ENCODE assay signal across 22 cellular contexts in genomic region chr2:98180456-98180855, GRCh38.
"Had no signal": no experiment of that assay in that cellular context is flagged by ENCODE, and none has a peak within 500 bp of the region (broad histone marks: within the 10 kb centered on the region; RNA-seq: fewer than 3 reads in every experiment).

No MANE protein-coding gene starts in this region.

- FAIRE-seq: astrocyte had no signal

- ATAC-seq: gastroesophageal sphincter, heart right ventricle, mucosa of descending colon had no signal

- H3K4me3 ChIP-seq: gastroesophageal sphincter, heart right ventricle, mucosa of descending colon, prostate gland, right atrium auricular region, thyroid gland had no signal

- H3K4me1 ChIP-seq: gastroesophageal sphincter, heart right ventricle, prostate gland, right atrium auricular region, thyroid gland had no signal

- DNase-seq: activated CD4-positive, CD25-positive, alpha-beta regulatory T cell treated with anti-CD3 and anti-CD28 coated beads, Interleukin-2, amount 50 U/mL, for 72 hours; activated CD8-positive, alpha-beta memory T cell treated with anti-CD3 and anti-CD28 coated beads for 24 hours; activated CD8-positive, alpha-beta memory T cell treated with anti-CD3 and anti-CD28 coated beads, Interleukin-2, amount 50 U/mL, for 48 hours; activated effector memory CD4-positive, alpha-beta T cell treated with Interleukin-2 at 50 U/mL for 16 hours; activated naive CD4-positive, alpha-beta T cell treated with anti-CD3 and anti-CD28 coated beads, Interleukin-2, amount 50 U/mL, for 16 hours; activated T-cell treated with anti-CD3 and anti-CD28 coated beads, Interleukin-2, amount 50 U/mL, for 48 hours; effector CD8-positive, alpha-beta T cell; heart right ventricle; kidney glomerular epithelial cell; mesenchymal stem cell; mucosa of descending colon; naive B cell; stimulated activated CD4-positive, alpha-beta T cell treated with anti-CD3 and anti-CD28 coated beads, Interleukin-12 subunit alpha, Interleukin-12 subunit beta, amount 100 ng/mL, for 4 hours; stimulated activated CD4-positive, alpha-beta T cell treated with anti-CD3 and anti-CD28 coated beads, Interleukin-1b, Interleukin-23, amount 100 ng/mL, for 48 hours; stimulated activated CD8-positive, alpha-beta memory T cell treated with anti-CD3 and anti-CD28 coated beads, Interleukin-4, amount 100 ng/mL, for 48 hours; stimulated activated naive CD4-positive, alpha-beta T cell treated with Interleukin-2 at 50 U/mL for 16 hours; T1000; thyroid gland had no signal

- H3K27ac ChIP-seq: gastroesophageal sphincter, heart right ventricle, prostate gland, right atrium auricular region, thyroid gland had no signal

- H3K9me3 ChIP-seq: gastroesophageal sphincter, heart right ventricle, mucosa of descending colon, prostate gland, right atrium auricular region, thyroid gland had no signal

- H3K36me3 ChIP-seq: gastroesophageal sphincter, heart right ventricle, prostate gland, right atrium auricular region, thyroid gland had no signal

- H3K27me3 ChIP-seq: right atrium auricular region, thyroid gland had no signal
